Comparison of ENCODE assay signal across 2 cellular contexts in genomic region chr3:123076112-123076495, GRCh38.
TF ChIP-seq lines count a peak whose summit lies in the region.

No MANE protein-coding gene starts in this region.

TF ChIP-seq in HepG2, 621 proteins besides CTCF, POLR2A, EP300 and RAD21:
- peak; percentile 90 for TF ChIP-seq ZNF629 (CRISPR knock-in tag; conservative IDR thresholded peaks at IDR 0.05)
- TF ChIP-seq ZNF841 (CRISPR knock-in tag; IDR thresholded peaks at IDR 0.05; ENCODE audit: borderline replicate concordance): no peak

TF ChIP-seq in H1, 55 proteins besides CTCF, POLR2A, EP300 and RAD21:
- TF ChIP-seq KDM1A (IDR thresholded peaks at IDR 0.05; ENCODE audit: borderline replicate concordance, low read length) (peak; percentile 87; the same call in 1 of the 2 replicates), HDAC6 (IDR thresholded peaks at IDR 0.05; ENCODE audit: low read depth, low read length) (no peak)
